9 cellular contexts compared by ENCODE assay signal in the genomic region with DNA sequence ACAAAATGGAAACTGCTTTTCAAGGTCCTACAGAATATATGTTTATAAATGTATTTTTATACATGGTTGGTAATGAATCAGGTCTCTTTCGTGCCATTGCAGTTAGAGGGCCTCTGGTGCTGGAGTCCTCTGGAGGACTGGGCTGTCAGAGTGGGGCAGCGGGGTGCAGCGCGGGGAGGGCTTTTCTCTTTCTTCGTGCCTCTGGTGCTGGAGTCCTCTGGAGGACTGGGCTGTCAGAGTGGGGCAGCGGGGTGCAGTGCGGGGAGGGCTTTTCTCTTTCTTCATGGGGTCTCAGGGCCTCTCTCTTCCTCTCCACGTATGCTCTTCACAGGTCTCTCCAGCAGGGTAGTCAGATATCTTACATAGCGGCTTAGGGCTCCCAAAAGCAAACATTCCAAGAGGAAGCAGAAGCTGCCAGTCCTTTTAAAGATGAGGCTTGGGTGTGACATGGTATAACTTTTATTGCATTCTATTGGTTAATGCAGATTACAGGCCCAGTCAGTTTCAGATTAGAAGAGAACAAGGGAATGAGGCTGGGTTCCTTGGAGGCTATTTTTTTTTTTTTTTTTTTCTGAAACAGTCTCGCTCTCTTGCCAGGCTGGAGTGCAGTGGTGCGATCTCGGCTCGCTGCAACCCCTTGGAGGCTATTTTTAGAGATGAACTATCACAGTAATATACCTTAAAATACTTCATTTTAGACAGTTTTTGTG. TPM values are rescaled to one million over a fixed set of nuclear protein-coding genes. Genes with fewer than 3 reads are reported as not detected.
DNase-seq lines count a peak whose midpoint lies in the region; ATAC-seq and TF ChIP-seq lines count a peak whose summit lies in the region.
"Had no signal": no experiment of that assay in that cellular context is flagged by ENCODE, and none has a peak within 500 bp of the region (broad histone marks: within the 10 kb centered on the region; RNA-seq: fewer than 3 reads in every experiment).

No MANE protein-coding gene starts in this region.

- WGBS in esophagus muscularis mucosa: 86% methylated on average over 12 of the region's 13 CpGs

- no peaks in the 10 kb centered on the region for H3K36me3 Mint-ChIP-seq in effector memory CD8-positive, alpha-beta T cell (ENCODE audit: insufficient read depth)

- H3K9me3 ChIP-seq in esophagus muscularis mucosa: no peaks in the 10 kb centered on the region

- peaks cover 0 to 39% (median 10%) of the 10 kb centered on the region in 4 donors for H3K36me3 ChIP-seq in esophagus muscularis mucosa

- no peak overlapping the region for H3K4me3 Mint-ChIP-seq in effector memory CD8-positive, alpha-beta T cell

- H3K4me3 ChIP-seq in esophagus muscularis mucosa: no peak overlapping the region

- no peak overlapping the region for H3K27ac Mint-ChIP-seq in effector memory CD8-positive, alpha-beta T cell

- intact Hi-C loops in esophagus muscularis mucosa (cut with DNase I): no loop called here

- ATAC-seq in GM19328 (IDR thresholded peaks at IDR 0.05; ENCODE audit: unreplicated experiment) (peak; percentile 20), omental fat pad (ENCODE audit: low FRiP score) (peak; percentile 21), HG02678 (IDR thresholded peaks at IDR 0.05; ENCODE audit: unreplicated experiment) (no peak)
- no peak for ATAC-seq in effector memory CD8-positive, alpha-beta T cell (replicated peaks)

- peak; percentile 32 for DNase-seq in NAMALWA (ENCODE audit: low spot score)
- DNase-seq in ecto neural progenitor cell (ENCODE audit: low spot score): peak; percentile 46
- no peak for DNase-seq in omental fat pad (ENCODE audit: low spot score)
- DNase-seq in effector memory CD8-positive, alpha-beta T cell: no peak
- no peak for DNase-seq in esophagus muscularis mucosa (ENCODE audit: extremely low spot score)
- no peak for DNase-seq in cerebellar cortex (ENCODE audit: low spot score)
- DNase-seq: erythroblast had no signal

- peaks cover 6 to 8% of the 10 kb centered on the region in 2 donors for H3K4me1 Mint-ChIP-seq in effector memory CD8-positive, alpha-beta T cell (ENCODE audit: low read depth in 2 of 2)

- no peak overlapping the region for H3K27ac ChIP-seq in esophagus muscularis mucosa (replicated peaks in 1 of 4)

- no peaks in the 10 kb centered on the region for H3K9me3 Mint-ChIP-seq in effector memory CD8-positive, alpha-beta T cell

- TF ChIP-seq EP300 in esophagus muscularis mucosa (IDR thresholded peaks at IDR 0.05): no peak

- no peaks in the 10 kb centered on the region for H3K27me3 Mint-ChIP-seq in effector memory CD8-positive, alpha-beta T cell

- TF ChIP-seq CTCF in omental fat pad (IDR thresholded peaks at IDR 0.05) (no peak), esophagus muscularis mucosa (IDR thresholded peaks at IDR 0.05) (no peak)

- H3K27me3 ChIP-seq in esophagus muscularis mucosa: no peaks in the 10 kb centered on the region

- peaks cover 20 to 44% (median 31%) of the 10 kb centered on the region in 4 donors for H3K4me1 ChIP-seq in esophagus muscularis mucosa

- no peak for TF ChIP-seq POLR2A in esophagus muscularis mucosa (IDR thresholded peaks at IDR 0.05; ENCODE audit: low read depth)

RNA-seq across cellular contexts. Expression of gene SDCCAG8, which starts 13.1 kb away (rescaled TPM):
- total RNA-seq in omental fat pad (10 to 100 TPM; 37.1 to 60.2 (median 48.6) TPM), esophagus muscularis mucosa (10 to 100 TPM; 24.5 to 52.7 (median 31.7) TPM)

RNA-seq across cellular contexts. Expression of gene CEP170, which starts 13.8 kb away (rescaled TPM):
- total RNA-seq in omental fat pad: 10 to 100 TPM; 41.6 to 81.5 (median 56.1) TPM
- 10 to 100 TPM; 22.2 to 36.0 (median 30.9) TPM for total RNA-seq in esophagus muscularis mucosa

Comparison
In these comparisons a context has a peak if more than half of its experiments do, and no peak if none do; other contexts are left out.
1. ATAC-seq: peak in GM19328 (single experiment) and omental fat pad (single experiment); none in effector memory CD8-positive, alpha-beta T cell (single experiment) and HG02678 (single experiment).
2. DNase-seq: peak in NAMALWA (single experiment) and ecto neural progenitor cell (single experiment); none in omental fat pad (single experiment), effector memory CD8-positive, alpha-beta T cell (0 of 3), esophagus muscularis mucosa (single experiment) and cerebellar cortex (single experiment).